In the genomic region with DNA sequence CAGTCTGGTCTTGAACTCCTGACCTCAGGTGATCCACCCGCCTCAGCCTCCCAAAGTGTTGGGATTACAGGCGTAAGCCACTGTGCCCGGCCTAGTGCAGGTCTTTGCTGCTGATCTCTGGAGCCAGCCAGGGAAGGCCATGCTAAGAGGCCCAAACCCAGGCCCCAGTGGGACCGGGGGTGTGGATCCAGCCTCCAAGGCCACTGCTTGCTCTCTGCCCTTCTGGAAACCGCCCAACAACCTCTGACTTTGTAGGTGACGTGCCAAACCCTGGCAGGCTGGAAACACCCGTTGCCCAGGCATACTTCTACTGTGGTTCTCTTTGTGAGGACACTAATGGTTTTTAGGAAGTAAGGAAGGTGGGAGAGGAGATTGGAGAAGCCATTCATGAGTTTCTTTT, we compare ENCODE assay signal across 25 cellular contexts.
DNase-seq lines count a peak whose midpoint lies in the region; ATAC-seq, FAIRE-seq and TF ChIP-seq lines count a peak whose summit lies in the region.
"Had no signal": no experiment of that assay in that cellular context is flagged by ENCODE, and none has a peak within 500 bp of the region (broad histone marks: within the 10 kb centered on the region; RNA-seq: fewer than 3 reads in every experiment).

No MANE protein-coding gene starts in this region.

- no peaks in the 10 kb centered on the region for H3K9me2 ChIP-seq in OCI-LY1 (ENCODE audit: low read depth, low read length)

- H3K27ac ChIP-seq in OCI-LY1 (ENCODE audit: low read depth, low read length, poor library complexity, severe bottlenecking): peak overlapping the region; percentile 92
- H3K27ac ChIP-seq in kidney (ENCODE audit: low read depth in 2 of 2, low read length in 2 of 2): no peak overlapping the region
- no peak overlapping the region for H3K27ac ChIP-seq in sigmoid colon
- H3K27ac ChIP-seq in foreskin keratinocyte: no peak overlapping the region
- H3K27ac ChIP-seq: A549, epithelial cell of prostate had no signal

- H3K79me2 ChIP-seq in OCI-LY1 (ENCODE audit: insufficient read depth, low read length): no peaks in the 10 kb centered on the region

- no peak overlapping the region for H3K4me3 Mint-ChIP-seq in activated naive CD4-positive, alpha-beta T cell treated with anti-CD3 and anti-CD28 coated beads, Interleukin-2, amount 10 ng/mL, durations not matched to agents 7 days and 5 days
- H3K4me3 Mint-ChIP-seq: activated CD8-positive, alpha-beta T cell treated with anti-CD3 and anti-CD28 coated beads, Interleukin-2, amount 10 ng/mL, durations not matched to agents 7 days and 5 days had no signal

- WGBS in sigmoid colon, 2 donors: 58 to 82% methylated on average over 7 of the region's 7 CpGs

- TF ChIP-seq CTCF in OCI-LY1 (IDR thresholded peaks at IDR 0.05; ENCODE audit: low read length) (no peak), kidney (IDR thresholded peaks at IDR 0.05; ENCODE audit: borderline replicate concordance, extremely low read depth, insufficient read depth) (no peak), sigmoid colon (IDR thresholded peaks at IDR 0.05) (no peak), foreskin keratinocyte (conservative IDR thresholded peaks at IDR 0.05) (no peak)

- H3K27ac Mint-ChIP-seq in activated naive CD4-positive, alpha-beta T cell treated with anti-CD3 and anti-CD28 coated beads, Interleukin-2, amount 10 ng/mL, durations not matched to agents 7 days and 5 days: peak overlapping the region; percentile 20
- H3K27ac Mint-ChIP-seq: activated CD8-positive, alpha-beta T cell treated with anti-CD3 and anti-CD28 coated beads, Interleukin-2, amount 10 ng/mL, durations not matched to agents 7 days and 5 days; progenitor cell of endocrine pancreas had no signal

- peak; percentile 7 for DNase-seq in activated naive CD4-positive, alpha-beta T cell treated with anti-CD3 and anti-CD28 coated beads, Interleukin-2, amount 10 ng/mL, durations not matched to agents 7 days and 5 days
- no peak for DNase-seq in activated naive CD4-positive, alpha-beta T cell treated with anti-CD3 and anti-CD28 coated beads, Interleukin-2, amount 50 U/mL, for 16 hours
- peak; percentile 46 for DNase-seq in kidney
- DNase-seq in sigmoid colon: peak; percentile 54
- no peak for DNase-seq in NCI-H2081 (lab: John Stamatoyannopoulos, UW)
- no peak for DNase-seq in foreskin keratinocyte
- DNase-seq: activated CD4-positive, CD25-positive, alpha-beta regulatory T cell treated with anti-CD3 and anti-CD28 coated beads, Interleukin-2, amount 50 U/mL, for 72 hours; activated CD8-positive, alpha-beta T cell treated with anti-CD3 and anti-CD28 coated beads, Interleukin-2, amount 10 ng/mL, durations not matched to agents 7 days and 5 days; activated T-cell treated with anti-CD3 and anti-CD28 coated beads for 4 hours; BE2C; DMS79; KBM-7; NCI-H1417 treated with DMSO at 0.1 percent for 48 hours; NCI-H774; SHP77 treated with DMSO at 0.1 percent for 48 hours; stimulated activated CD4-positive, alpha-beta T cell treated with anti-CD3 and anti-CD28 coated beads, Interleukin-1b, Interleukin-23, amount 100 ng/mL, for 48 hours; substantia nigra; T-helper 1 cell had no signal

- no peaks in the 10 kb centered on the region for H3F3A ChIP-seq in OCI-LY1 (ENCODE audit: insufficient read depth, low read length)

- H3K4me1 Mint-ChIP-seq in activated naive CD4-positive, alpha-beta T cell treated with anti-CD3 and anti-CD28 coated beads, Interleukin-2, amount 10 ng/mL, durations not matched to agents 7 days and 5 days: no peaks in the 10 kb centered on the region

- H3K9me3 Mint-ChIP-seq in activated naive CD4-positive, alpha-beta T cell treated with anti-CD3 and anti-CD28 coated beads, Interleukin-2, amount 10 ng/mL, durations not matched to agents 7 days and 5 days: no peaks in the 10 kb centered on the region

- H3K4me1 ChIP-seq in OCI-LY1 (ENCODE audit: insufficient read depth, low read length, severe bottlenecking) (peaks cover 31% of the 10 kb centered on the region), kidney (ENCODE audit: control insufficient read depth in 1 of 2, insufficient read depth in 1 of 2, low read depth in 1 of 2, low read length in 2 of 2) (no peaks in the 10 kb centered on the region), sigmoid colon (no peaks in the 10 kb centered on the region), foreskin keratinocyte (peaks cover 7% of the 10 kb centered on the region)
- H3K4me1 ChIP-seq: A549 had no signal

- no peaks in the 10 kb centered on the region for H3K27me3 ChIP-seq in OCI-LY1 (ENCODE audit: insufficient read depth, low read length)
- H3K27me3 ChIP-seq in sigmoid colon: peaks cover 0 to 18% (median 0%) of the 10 kb centered on the region in 3 donors
- H3K27me3 ChIP-seq in foreskin keratinocyte: no peaks in the 10 kb centered on the region

- no peak for FAIRE-seq in kidney (lab: Jason Lieb, UNC)
- FAIRE-seq: A549, H1 had no signal

- H3K4me2 ChIP-seq in OCI-LY1 (ENCODE audit: low read length): no peak overlapping the region
- H3K4me2 ChIP-seq: A549 had no signal

- no peaks in the 10 kb centered on the region for H3K27me3 Mint-ChIP-seq in activated naive CD4-positive, alpha-beta T cell treated with anti-CD3 and anti-CD28 coated beads, Interleukin-2, amount 10 ng/mL, durations not matched to agents 7 days and 5 days
- H3K27me3 Mint-ChIP-seq: progenitor cell of endocrine pancreas had no signal

- ATAC-seq in GM18867 (IDR thresholded peaks at IDR 0.05; ENCODE audit: unreplicated experiment) (no peak), foreskin keratinocyte (no peak)
- ATAC-seq: A549; activated CD8-positive, alpha-beta T cell treated with anti-CD3 and anti-CD28 coated beads, Interleukin-2, amount 10 ng/mL, durations not matched to agents 7 days and 5 days; left colon had no signal

- H4K20me1 ChIP-seq in OCI-LY1 (ENCODE audit: insufficient read depth, low read length): no peaks in the 10 kb centered on the region

- CTCF ChIA-PET in activated naive CD4-positive, alpha-beta T cell treated with anti-CD3 and anti-CD28 coated beads, Interleukin-2, amount 10 ng/mL, durations not matched to agents 7 days and 5 days (lab: Charles Lee): no interaction called here

- TF ChIP-seq POLR2A in sigmoid colon (IDR thresholded peaks at IDR 0.05): no peak

- no peak for TF ChIP-seq EP300 in sigmoid colon (IDR thresholded peaks at IDR 0.05)

- H3K36me3 ChIP-seq in OCI-LY1 (ENCODE audit: insufficient read depth, low read length): peaks cover 18% of the 10 kb centered on the region; the same call in 1 of the 2 replicates
- H3K36me3 ChIP-seq in kidney (ENCODE audit: control insufficient read depth in 1 of 2, insufficient read depth in 2 of 2, low read length in 2 of 2): no peaks in the 10 kb centered on the region
- H3K36me3 ChIP-seq in sigmoid colon: no peaks in the 10 kb centered on the region
- H3K36me3 ChIP-seq: BE2C had no signal

- peaks cover 47% of the 10 kb centered on the region for H3K36me3 Mint-ChIP-seq in activated naive CD4-positive, alpha-beta T cell treated with anti-CD3 and anti-CD28 coated beads, Interleukin-2, amount 10 ng/mL, durations not matched to agents 7 days and 5 days

- H3K9me3 ChIP-seq in OCI-LY1 (ENCODE audit: low read length) (no peaks in the 10 kb centered on the region), kidney (ENCODE audit: control insufficient read depth in 1 of 2, low read length in 2 of 2) (no peaks in the 10 kb centered on the region), sigmoid colon (no peaks in the 10 kb centered on the region)
- H3K9me3 ChIP-seq: A549, BE2C had no signal

- no peak overlapping the region for H2AFZ ChIP-seq in OCI-LY1 (ENCODE audit: low read length)

- H3K4me3 ChIP-seq in OCI-LY1 (ENCODE audit: low read depth, low read length, poor library complexity, severe bottlenecking) (no peak overlapping the region), kidney (ENCODE audit: low read length in 2 of 2) (no peak overlapping the region), sigmoid colon (no peak overlapping the region)
- H3K4me3 ChIP-seq: A549 had no signal

- intact Hi-C loops in kidney (cut with DNase I) (no loop called here), sigmoid colon (cut with DNase I) (no loop called here)

- H3K9ac ChIP-seq in OCI-LY1 (ENCODE audit: low read length) (no peak overlapping the region), kidney (ENCODE audit: low read length in 2 of 2) (no peak overlapping the region)

Comparison
In these comparisons a context has a peak if more than half of its experiments do, and no peak if none do; other contexts are left out.
1. DNase-seq: peak in activated naive CD4-positive, alpha-beta T cell treated with anti-CD3 and anti-CD28 coated beads, Interleukin-2, amount 10 ng/mL, durations not matched to agents 7 days and 5 days (single experiment), kidney (single experiment) and sigmoid colon (single experiment); none in activated naive CD4-positive, alpha-beta T cell treated with anti-CD3 and anti-CD28 coated beads, Interleukin-2, amount 50 U/mL, for 16 hours (single experiment), NCI-H2081 (0 of 2) and foreskin keratinocyte (0 of 2).